2 cellular contexts compared by ENCODE assay signal in the genomic region with DNA sequence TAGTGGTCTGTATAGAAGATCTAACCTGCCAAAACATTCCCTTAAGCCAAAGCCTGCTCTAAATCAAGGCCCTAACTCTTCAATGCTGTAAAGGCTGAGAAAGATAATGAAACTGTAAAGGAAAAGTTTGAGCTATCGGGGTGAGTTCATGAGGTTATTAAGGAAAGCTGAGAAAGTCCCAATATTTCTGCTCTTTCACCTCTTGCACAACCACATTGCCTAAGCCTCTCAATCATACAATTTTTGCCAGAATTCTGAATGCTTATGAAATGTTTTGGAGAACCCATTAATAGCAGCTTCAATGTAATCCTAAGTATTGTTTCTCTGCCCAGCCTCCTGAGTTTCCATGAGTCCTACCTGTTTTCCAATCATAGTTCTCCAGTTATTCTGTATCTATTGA.
TF ChIP-seq lines count a peak whose summit lies in the region.

No MANE protein-coding gene starts in this region.

TF ChIP-seq in liver, 16 proteins besides CTCF, POLR2A, EP300 and RAD21 (continued from another document):
- TF ChIP-seq, protein P1, sequence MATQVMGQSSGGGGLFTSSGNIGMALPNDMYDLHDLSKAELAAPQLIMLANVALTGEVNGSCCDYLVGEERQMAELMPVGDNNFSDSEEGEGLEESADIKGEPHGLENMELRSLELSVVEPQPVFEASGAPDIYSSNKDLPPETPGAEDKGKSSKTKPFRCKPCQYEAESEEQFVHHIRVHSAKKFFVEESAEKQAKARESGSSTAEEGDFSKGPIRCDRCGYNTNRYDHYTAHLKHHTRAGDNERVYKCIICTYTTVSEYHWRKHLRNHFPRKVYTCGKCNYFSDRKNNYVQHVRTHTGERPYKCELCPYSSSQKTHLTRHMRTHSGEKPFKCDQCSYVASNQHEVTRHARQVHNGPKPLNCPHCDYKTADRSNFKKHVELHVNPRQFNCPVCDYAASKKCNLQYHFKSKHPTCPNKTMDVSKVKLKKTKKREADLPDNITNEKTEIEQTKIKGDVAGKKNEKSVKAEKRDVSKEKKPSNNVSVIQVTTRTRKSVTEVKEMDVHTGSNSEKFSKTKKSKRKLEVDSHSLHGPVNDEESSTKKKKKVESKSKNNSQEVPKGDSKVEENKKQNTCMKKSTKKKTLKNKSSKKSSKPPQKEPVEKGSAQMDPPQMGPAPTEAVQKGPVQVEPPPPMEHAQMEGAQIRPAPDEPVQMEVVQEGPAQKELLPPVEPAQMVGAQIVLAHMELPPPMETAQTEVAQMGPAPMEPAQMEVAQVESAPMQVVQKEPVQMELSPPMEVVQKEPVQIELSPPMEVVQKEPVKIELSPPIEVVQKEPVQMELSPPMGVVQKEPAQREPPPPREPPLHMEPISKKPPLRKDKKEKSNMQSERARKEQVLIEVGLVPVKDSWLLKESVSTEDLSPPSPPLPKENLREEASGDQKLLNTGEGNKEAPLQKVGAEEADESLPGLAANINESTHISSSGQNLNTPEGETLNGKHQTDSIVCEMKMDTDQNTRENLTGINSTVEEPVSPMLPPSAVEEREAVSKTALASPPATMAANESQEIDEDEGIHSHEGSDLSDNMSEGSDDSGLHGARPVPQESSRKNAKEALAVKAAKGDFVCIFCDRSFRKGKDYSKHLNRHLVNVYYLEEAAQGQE (IDR thresholded peaks at IDR 0.05), result no peak
- TF ChIP-seq HNF4A (conservative IDR thresholded peaks at IDR 0.05), result peak; percentile 53 to 54
- TF ChIP-seq FOXA1 (IDR thresholded peaks at IDR 0.05), result no peak
- peak; percentile 29 to 45 for TF ChIP-seq RXRA (IDR thresholded peaks at IDR 0.05)
- no peak for TF ChIP-seq YY1 (IDR thresholded peaks at IDR 0.05)
- TF ChIP-seq TAF1 (conservative IDR thresholded peaks at IDR 0.05), result no peak
- TF ChIP-seq, protein P2, sequence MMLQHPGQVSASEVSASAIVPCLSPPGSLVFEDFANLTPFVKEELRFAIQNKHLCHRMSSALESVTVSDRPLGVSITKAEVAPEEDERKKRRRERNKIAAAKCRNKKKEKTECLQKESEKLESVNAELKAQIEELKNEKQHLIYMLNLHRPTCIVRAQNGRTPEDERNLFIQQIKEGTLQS (IDR thresholded peaks at IDR 0.05), result no peak
- TF ChIP-seq GABPA (IDR thresholded peaks at IDR 0.05 in 1 of 2, conservative IDR thresholded peaks at IDR 0.05 in 1 of 2), result no peak
- peak in 1 of 2 donors; percentile 17 for TF ChIP-seq JUND (IDR thresholded peaks at IDR 0.05)
TF ChIP-seq in liver: peak in this region for 4.

TF ChIP-seq in HepG2, 621 proteins besides CTCF, POLR2A, EP300 and RAD21 (continued from another document):
- TF ChIP-seq, protein P3, sequence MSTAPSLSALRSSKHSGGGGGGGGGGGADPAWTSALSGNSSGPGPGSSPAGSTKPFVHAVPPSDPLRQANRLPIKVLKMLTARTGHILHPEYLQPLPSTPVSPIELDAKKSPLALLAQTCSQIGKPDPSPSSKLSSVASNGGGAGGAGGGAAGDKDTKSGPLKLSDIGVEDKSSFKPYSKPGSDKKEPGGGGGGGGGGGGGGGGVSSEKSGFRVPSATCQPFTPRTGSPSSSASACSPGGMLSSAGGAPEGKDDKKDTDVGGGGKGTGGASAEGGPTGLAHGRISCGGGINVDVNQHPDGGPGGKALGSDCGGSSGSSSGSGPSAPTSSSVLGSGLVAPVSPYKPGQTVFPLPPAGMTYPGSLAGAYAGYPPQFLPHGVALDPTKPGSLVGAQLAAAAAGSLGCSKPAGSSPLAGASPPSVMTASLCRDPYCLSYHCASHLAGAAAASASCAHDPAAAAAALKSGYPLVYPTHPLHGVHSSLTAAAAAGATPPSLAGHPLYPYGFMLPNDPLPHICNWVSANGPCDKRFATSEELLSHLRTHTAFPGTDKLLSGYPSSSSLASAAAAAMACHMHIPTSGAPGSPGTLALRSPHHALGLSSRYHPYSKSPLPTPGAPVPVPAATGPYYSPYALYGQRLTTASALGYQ (CRISPR knock-in tag; IDR thresholded peaks at IDR 0.05), result no peak
- no peak for TF ChIP-seq RELA (CRISPR knock-in tag; IDR thresholded peaks at IDR 0.05)
- TF ChIP-seq, protein P4, sequence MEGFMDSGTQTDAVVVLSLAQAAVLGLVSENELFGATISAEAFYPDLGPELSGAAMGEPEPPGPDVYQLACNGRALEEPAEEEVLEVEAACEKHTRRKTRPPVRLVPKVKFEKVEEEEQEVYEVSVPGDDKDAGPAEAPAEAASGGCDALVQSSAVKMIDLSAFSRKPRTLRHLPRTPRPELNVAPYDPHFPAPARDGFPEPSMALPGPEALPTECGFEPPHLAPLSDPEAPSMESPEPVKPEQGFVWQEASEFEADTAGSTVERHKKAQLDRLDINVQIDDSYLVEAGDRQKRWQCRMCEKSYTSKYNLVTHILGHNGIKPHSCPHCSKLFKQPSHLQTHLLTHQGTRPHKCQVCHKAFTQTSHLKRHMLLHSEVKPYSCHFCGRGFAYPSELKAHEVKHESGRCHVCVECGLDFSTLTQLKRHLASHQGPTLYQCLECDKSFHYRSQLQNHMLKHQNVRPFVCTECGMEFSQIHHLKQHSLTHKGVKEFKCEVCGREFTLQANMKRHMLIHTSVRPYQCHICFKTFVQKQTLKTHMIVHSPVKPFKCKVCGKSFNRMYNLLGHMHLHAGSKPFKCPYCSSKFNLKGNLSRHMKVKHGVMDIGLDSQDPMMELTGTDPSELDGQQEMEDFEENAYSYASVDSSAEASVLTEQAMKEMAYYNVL (CRISPR knock-in tag; IDR thresholded peaks at IDR 0.05; ENCODE audit: borderline replicate concordance), result no peak
- no peak for TF ChIP-seq PHF21A (CRISPR knock-in tag; IDR thresholded peaks at IDR 0.05)
- TF ChIP-seq ZNF205 (CRISPR knock-in tag; IDR thresholded peaks at IDR 0.05), result no peak
- no peak for TF ChIP-seq ETV6 (CRISPR knock-in tag; conservative IDR thresholded peaks at IDR 0.05)
- no peak for TF ChIP-seq MXD4 (CRISPR knock-in tag; IDR thresholded peaks at IDR 0.05)
- TF ChIP-seq ZNF101 (CRISPR knock-in tag; IDR thresholded peaks at IDR 0.05; ENCODE audit: borderline replicate concordance, low read depth), result no peak
